11 cellular contexts compared by ENCODE assay signal in genomic region chr15:88896339-88897033, GRCh38. TPM values are rescaled to one million over a fixed set of nuclear protein-coding genes. Genes with fewer than 3 reads are reported as not detected.
DNase-seq lines count a peak whose midpoint lies in the region; ATAC-seq and TF ChIP-seq lines count a peak whose summit lies in the region.
"Had no signal": no experiment of that assay in that cellular context is flagged by ENCODE, and none has a peak within 500 bp of the region (broad histone marks: within the 10 kb centered on the region; RNA-seq: fewer than 3 reads in every experiment).

No MANE protein-coding gene starts in this region.

- H3K9me2 ChIP-seq in HCT116 (ENCODE audit: insufficient read depth): no peaks in the 10 kb centered on the region

- TF ChIP-seq POLR2A in HCT116 (IDR thresholded peaks at IDR 0.05; ENCODE audit: borderline replicate concordance, extremely low read depth, insufficient read depth, insufficient read length): no peak

- no peaks in the 10 kb centered on the region for H3K79me2 ChIP-seq in HCT116 (ENCODE audit: insufficient read depth, low read length)

- no peak overlapping the region for H3K4me3 Mint-ChIP-seq in osteocyte (ENCODE audit: unreplicated experiment)

- no peak overlapping the region for H2AFZ ChIP-seq in HCT116 (ENCODE audit: low read depth, low read length, poor library complexity, severe bottlenecking)

- TF ChIP-seq RAD21 in HCT116 (IDR thresholded peaks at IDR 0.05; ENCODE audit: low read depth): no peak

- no peaks in the 10 kb centered on the region for H3K9me3 Mint-ChIP-seq in osteocyte (ENCODE audit: unreplicated experiment)
- H3K9me3 Mint-ChIP-seq: activated CD4-positive, alpha-beta T cell treated with anti-CD3 and anti-CD28 coated beads, Interleukin-2, amount 10 ng/mL, durations not matched to agents 7 days and 5 days had no signal

- H3K27me3 Mint-ChIP-seq in osteocyte (ENCODE audit: unreplicated experiment): no peaks in the 10 kb centered on the region
- H3K27me3 Mint-ChIP-seq: activated CD4-positive, alpha-beta T cell treated with anti-CD3 and anti-CD28 coated beads, Interleukin-2, amount 10 ng/mL, durations not matched to agents 7 days and 5 days had no signal

- no peaks in the 10 kb centered on the region for H4K20me1 ChIP-seq in HCT116 (ENCODE audit: insufficient read depth)

- H3K36me3 ChIP-seq in HCT116 (ENCODE audit: control insufficient read depth in 1 of 2, insufficient read depth in 2 of 2, low read length in 2 of 2) (no peaks in the 10 kb centered on the region), WERI-Rb-1 (no peaks in the 10 kb centered on the region; the same call in 1 of the 2 replicates)
- H3K36me3 ChIP-seq: neutrophil had no signal

- no peak overlapping the region for H3K9ac ChIP-seq in HCT116 (ENCODE audit: low read length)

- H3K27ac Mint-ChIP-seq in osteocyte (ENCODE audit: unreplicated experiment): peak overlapping the region; percentile 83

- BruUV-seq in HCT116 (replicated peaks; lab: Mats Ljungman, UMichigan): no TSS peak

- TF ChIP-seq CTCF in C4-2B (conservative IDR thresholded peaks at IDR 0.05): no peak
- no peak for TF ChIP-seq CTCF in HCT116 (IDR thresholded peaks at IDR 0.05 in 2 of 3, conservative IDR thresholded peaks at IDR 0.05 in 1 of 3; ENCODE audit: borderline replicate concordance in 1 of 3, insufficient read depth in 1 of 3, low read depth in 2 of 3, low read length in 2 of 3)
- no peak for TF ChIP-seq CTCF in osteocyte (IDR thresholded peaks at IDR 0.05)
- TF ChIP-seq CTCF in WERI-Rb-1 (IDR thresholded peaks at IDR 0.05; ENCODE audit: low read depth, low read length): no peak

- peaks cover 44% of the 10 kb centered on the region for H3K4me1 Mint-ChIP-seq in osteocyte (ENCODE audit: unreplicated experiment)

- CTCF ChIA-PET in HCT116 (lab: Charles Lee): interaction anchor here (0.7 to 2.2 kb wide), 5 partner anchors 8 to 282 kb away, joined by 4 to 12 read pairs (median 5); no protein-coding TSS in a partner anchor

- intact Hi-C loops in HCT116 (cut with micrococcal nuclease): loop anchor here (5.0 kb wide), 1 partner anchor 239 kb away; no protein-coding TSS in a partner anchor

- no peaks in the 10 kb centered on the region for H3K9me3 ChIP-seq in HCT116 (ENCODE audit: control insufficient read depth in 1 of 2, insufficient read depth in 1 of 2, low read depth in 1 of 2, low read length in 2 of 2)
- H3K9me3 ChIP-seq in WERI-Rb-1 (ENCODE audit: severe bottlenecking): no peaks in the 10 kb centered on the region
- H3K9me3 ChIP-seq: neutrophil had no signal

- H3K4me3 ChIP-seq in HCT116 (replicated peaks in 1 of 2; ENCODE audit: low read depth in 1 of 2, low read length in 2 of 2) (no peak overlapping the region), WERI-Rb-1 (ENCODE audit: low read depth, low read length) (no peak overlapping the region)

- ATAC-seq in HCT116: no peak
- no peak for ATAC-seq in GM18861 (IDR thresholded peaks at IDR 0.05; ENCODE audit: unreplicated experiment)
- ATAC-seq in HG02798 (IDR thresholded peaks at IDR 0.05; ENCODE audit: poor library complexity, unreplicated experiment): no peak

- no peaks in the 10 kb centered on the region for H3K27me3 ChIP-seq in HCT116 (ENCODE audit: insufficient read depth, low read length)
- H3K27me3 ChIP-seq in WERI-Rb-1 (ENCODE audit: insufficient read depth, low read depth, severe bottlenecking): peaks cover 16% of the 10 kb centered on the region

- H3K27ac ChIP-seq in C4-2B: peak overlapping the region; percentile 15; the same call in 1 of the 2 replicates
- peak overlapping the region; percentile 3; the same call in 1 of the 2 replicates for H3K27ac ChIP-seq in HCT116 (ENCODE audit: low read depth, low read length)
- no peak overlapping the region for H3K27ac ChIP-seq in WERI-Rb-1
- H3K27ac ChIP-seq: neutrophil had no signal

- RAD21 ChIA-PET in HCT116 (lab: Charles Lee; ENCODE audit: low non-redundant PET in 1 of 2, low total read pairs in 2 of 2, uncharacterized antibody in 2 of 2, unreplicated experiment in 2 of 2): no interaction called here

- peaks cover 23 to 49% of the 10 kb centered on the region in 2 experiments for H3K4me1 ChIP-seq in HCT116 (ENCODE audit: control insufficient read depth in 1 of 2, insufficient read depth in 2 of 2, low read length in 2 of 2)

- no peak for DNase-seq in HCT116 (ENCODE audit: low read depth, low spot score)
- peak; percentile 74 for DNase-seq in dermis blood vessel endothelial cell
- DNase-seq in osteocyte (ENCODE audit: extremely low spot score, unreplicated experiment): no peak
- no peak for DNase-seq in NCI-H1417 treated with DMSO at 0.1 percent for 48 hours (lab: John Stamatoyannopoulos, UW)
- DNase-seq in WERI-Rb-1: no peak
- DNase-seq: NCI-H2107 had no signal

- H3K36me3 Mint-ChIP-seq in osteocyte (ENCODE audit: unreplicated experiment): peaks cover 2% of the 10 kb centered on the region

- POLR2A ChIA-PET in HCT116 (lab: Charles Lee): interaction anchor here (1.2 kb wide), 1 partner anchor 8 kb away, joined by 3 read pairs; no protein-coding TSS in a partner anchor

- peak overlapping the region; percentile 69 for H3K4me2 ChIP-seq in HCT116 (ENCODE audit: low read length)

TF ChIP-seq in HCT116, 20 proteins besides CTCF, POLR2A, EP300 and RAD21:
- TF ChIP-seq ZFX (IDR thresholded peaks at IDR 0.05) (no peak), SP1 (IDR thresholded peaks at IDR 0.05; ENCODE audit: low read depth) (no peak), JUND (IDR thresholded peaks at IDR 0.05) (no peak), EZH2phosphoT487 (IDR thresholded peaks at IDR 0.05; ENCODE audit: borderline replicate concordance) (no peak)
TF ChIP-seq in HCT116: peak in this region for 0.

RNA-seq across cellular contexts. Expression of gene HAPLN3, which starts 1.1 kb away (rescaled TPM):
- total RNA-seq in HCT116 (2021; ENCODE audit: unreplicated experiment): 10.9 TPM
- polyA plus RNA-seq in HCT116 (2012): 6.4 and 7.5 TPM in 2 replicates
- total RNA-seq in dermis blood vessel endothelial cell: 52.2 and 95.6 TPM in 2 replicates
- total RNA-seq in osteocyte: 41.3 and 41.9 TPM in 2 replicates

RNA-seq across cellular contexts. Expression of gene MFGE8, which starts 16.7 kb away (rescaled TPM):
- total RNA-seq in HCT116 (2021; ENCODE audit: unreplicated experiment) (70.7 TPM), dermis blood vessel endothelial cell (48.1 and 49.7 TPM in 2 replicates), osteocyte (255 and 259 TPM in 2 replicates)
- polyA plus RNA-seq in HCT116 (2012): 85.6 and 90.0 TPM in 2 replicates
